ENCODE assay signal across 14 cellular contexts in genomic region chrY:19059733-19060132, GRCh38.
"Had no signal": no experiment of that assay in that cellular context is flagged by ENCODE, and none has a peak within 500 bp of the region (broad histone marks: within the 10 kb centered on the region; RNA-seq: fewer than 3 reads in every experiment).

No MANE protein-coding gene starts in this region.

- FAIRE-seq: TTC549, urothelium cell line had no signal

- H3K36me3 Mint-ChIP-seq: activated naive CD8-positive, alpha-beta T cell treated with anti-CD3 and anti-CD28 coated beads, Interleukin-2, amount 10 ng/mL, durations not matched to agents 7 days and 5 days; brain; mesothelial cell of epicardium; stimulated activated memory B cell treated with anti-CD40 and anti-IgM and Interleukin-4, amounts not matched to agents 10 μg/mL and 1 μg/mL and 100 μg/mL, for 72 hours had no signal

- H3K4me1 Mint-ChIP-seq: activated naive CD8-positive, alpha-beta T cell treated with anti-CD3 and anti-CD28 coated beads, Interleukin-2, amount 10 ng/mL, durations not matched to agents 7 days and 5 days; brain; mesothelial cell of epicardium; neural crest cell; stimulated activated memory B cell treated with anti-CD40 and anti-IgM and Interleukin-4, amounts not matched to agents 10 μg/mL and 1 μg/mL and 100 μg/mL, for 72 hours had no signal

- H3K27ac ChIP-seq: tibial artery had no signal

- ATAC-seq: effector memory CD8-positive, alpha-beta T cell; stimulated activated memory B cell treated with anti-CD40 and anti-IgM and Interleukin-4, amounts not matched to agents 10 μg/mL and 1 μg/mL and 100 μg/mL, for 72 hours had no signal

- DNase-seq: activated naive CD4-positive, alpha-beta T cell; activated naive CD8-positive, alpha-beta T cell treated with anti-CD3 and anti-CD28 coated beads, Interleukin-2, amount 10 ng/mL, durations not matched to agents 7 days and 5 days; activated T-cell treated with anti-CD3 and anti-CD28 coated beads for 4 hours; effector memory CD8-positive, alpha-beta T cell; glutamatergic neuron; hypothalamus; SW 1271; tibial artery had no signal

- H3K27ac Mint-ChIP-seq: activated naive CD8-positive, alpha-beta T cell treated with anti-CD3 and anti-CD28 coated beads, Interleukin-2, amount 10 ng/mL, durations not matched to agents 7 days and 5 days; brain; effector memory CD8-positive, alpha-beta T cell; mesothelial cell of epicardium; stimulated activated memory B cell treated with anti-CD40 and anti-IgM and Interleukin-4, amounts not matched to agents 10 μg/mL and 1 μg/mL and 100 μg/mL, for 72 hours had no signal

- H3K4me3 Mint-ChIP-seq: activated naive CD8-positive, alpha-beta T cell treated with anti-CD3 and anti-CD28 coated beads, Interleukin-2, amount 10 ng/mL, durations not matched to agents 7 days and 5 days; brain; effector memory CD8-positive, alpha-beta T cell; mesothelial cell of epicardium; neural crest cell; stimulated activated memory B cell treated with anti-CD40 and anti-IgM and Interleukin-4, amounts not matched to agents 10 μg/mL and 1 μg/mL and 100 μg/mL, for 72 hours had no signal

- H3K9me3 Mint-ChIP-seq: activated naive CD8-positive, alpha-beta T cell treated with anti-CD3 and anti-CD28 coated beads, Interleukin-2, amount 10 ng/mL, durations not matched to agents 7 days and 5 days; brain; effector memory CD8-positive, alpha-beta T cell; mesothelial cell of epicardium; neural crest cell; stimulated activated memory B cell treated with anti-CD40 and anti-IgM and Interleukin-4, amounts not matched to agents 10 μg/mL and 1 μg/mL and 100 μg/mL, for 72 hours had no signal

- H3K27me3 ChIP-seq: tibial artery had no signal

- H3K27me3 Mint-ChIP-seq: activated naive CD8-positive, alpha-beta T cell treated with anti-CD3 and anti-CD28 coated beads, Interleukin-2, amount 10 ng/mL, durations not matched to agents 7 days and 5 days; brain; effector memory CD8-positive, alpha-beta T cell; stimulated activated memory B cell treated with anti-CD40 and anti-IgM and Interleukin-4, amounts not matched to agents 10 μg/mL and 1 μg/mL and 100 μg/mL, for 72 hours had no signal
